19 cellular contexts compared by ENCODE assay signal in the genomic region with DNA sequence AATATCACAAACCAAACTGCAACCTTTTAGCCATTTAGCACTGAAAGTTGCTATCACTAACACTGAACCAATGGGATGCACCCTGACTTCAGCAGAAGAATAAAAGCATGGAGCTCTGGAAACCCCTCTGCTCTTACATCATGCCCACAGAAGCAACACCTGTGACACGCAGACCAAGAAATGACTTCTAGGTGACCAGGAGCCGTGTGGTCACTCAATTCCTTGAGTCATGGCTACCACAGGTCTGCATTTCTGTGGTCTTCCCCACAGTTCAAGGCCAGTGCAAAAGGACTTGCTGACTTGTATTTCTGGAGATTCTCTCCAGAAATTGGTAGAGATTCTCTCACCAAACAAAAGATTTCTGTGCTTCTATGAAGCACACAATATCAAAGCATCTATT. TPM values are rescaled to one million over a fixed set of nuclear protein-coding genes. Genes with fewer than 3 reads are reported as not detected.
A peak's percentile ranks its signal among the peaks of the same experiment; 100 is the strongest.
DNase-seq lines count a peak whose midpoint lies in the region; ATAC-seq, FAIRE-seq and TF ChIP-seq lines count a peak whose summit lies in the region.
"Had no signal": no experiment of that assay in that cellular context is flagged by ENCODE, and none has a peak within 500 bp of the region (broad histone marks: within the 10 kb centered on the region; RNA-seq: fewer than 3 reads in every experiment).

No MANE protein-coding gene starts in this region.

- TF ChIP-seq EP300 in K562 (IDR thresholded peaks at IDR 0.05; ENCODE audit: low read length), result no peak

- H3K27ac ChIP-seq in A673 (ENCODE audit: low read depth, low read length, poor library complexity, severe bottlenecking) (peak overlapping the region; percentile 94), KMS-11 (peak overlapping the region; percentile 93), K562 (ENCODE audit: extremely low read depth, low read depth, low read length) (no peak overlapping the region), body of pancreas (no peak overlapping the region)
- H3K27ac ChIP-seq: RWPE1 had no signal

- H2AFZ ChIP-seq in KMS-11 (ENCODE audit: low read depth), result no peak overlapping the region
- H2AFZ ChIP-seq in K562 (ENCODE audit: low read depth, low read length), result no peak overlapping the region

- POLR2A ChIA-PET in A673 (lab: Charles Lee; ENCODE audit: low non-redundant PET), result no interaction called here
- POLR2A ChIA-PET in K562 (lab: Yijun Ruan, JAX), result no interaction called here

- DNase-seq in A673 (ENCODE audit: low spot score) (no peak), K562 (ENCODE audit: extremely low read depth in 1 of 4, low spot score in 3 of 4) (no peak), memory B cell (ENCODE audit: low spot score in 2 of 2) (no peak), ureter (ENCODE audit: low spot score) (no peak), body of pancreas (no peak)
- DNase-seq: EL, NCI-H1417 treated with DMSO at 0.1 percent for 48 hours, NCI-H2029, NCI-H2171, NCI-H446 had no signal

- H3K4me2 ChIP-seq in KMS-11, result peak overlapping the region; percentile 92
- H3K4me2 ChIP-seq in K562 (ENCODE audit: insufficient read depth, low read length), result no peak overlapping the region

- BruUV-seq in A673 (replicated peaks; lab: Mats Ljungman, UMichigan) (no TSS peak), K562 (replicated peaks; lab: Mats Ljungman, UMichigan) (no TSS peak)

- H3K79me2 ChIP-seq in KMS-11 (ENCODE audit: insufficient read depth, low read depth) (peaks cover 25% of the 10 kb centered on the region; the same call in 1 of the 2 replicates), K562 (ENCODE audit: control insufficient read depth, insufficient read depth, low read length) (no peaks in the 10 kb centered on the region)

- H3K4me1 ChIP-seq in A673 (ENCODE audit: insufficient read depth, low read length, poor library complexity, severe bottlenecking), result peaks cover 93% of the 10 kb centered on the region
- peaks cover 81% of the 10 kb centered on the region for H3K4me1 ChIP-seq in KMS-11 (ENCODE audit: low read depth, poor library complexity, severe bottlenecking)
- peaks cover 0 to 7% of the 10 kb centered on the region in 2 experiments; a peak in 2 of 5 replicates for H3K4me1 ChIP-seq in K562 (replicated peaks in 1 of 2; ENCODE audit: control insufficient read depth in 2 of 2, insufficient read depth in 2 of 2, low read length in 2 of 2)
- H3K4me1 ChIP-seq in body of pancreas, result peaks cover 25% of the 10 kb centered on the region
- H3K4me1 ChIP-seq: HAP-1 had no signal

- H3K27ac Mint-ChIP-seq in memory B cell, result peak overlapping the region; percentile 89

- peaks cover 42% of the 10 kb centered on the region for H3K4me1 Mint-ChIP-seq in memory B cell

- peaks cover 5% of the 10 kb centered on the region for H3K36me3 Mint-ChIP-seq in memory B cell
- H3K36me3 Mint-ChIP-seq: CD14-positive monocyte, IgD-negative memory B cell had no signal

- no peak for ATAC-seq in K562
- ATAC-seq in memory B cell (ENCODE audit: low read depth), result no peak
- ATAC-seq in body of pancreas, result no peak
- ATAC-seq in GM21528 (IDR thresholded peaks at IDR 0.05; ENCODE audit: low FRiP score, unreplicated experiment), result no peak
- no peak for ATAC-seq in GM18520 (IDR thresholded peaks at IDR 0.05; ENCODE audit: unreplicated experiment)

- H3K9ac ChIP-seq in KMS-11 (peak overlapping the region; percentile 67; the same call in 1 of the 2 replicates), K562 (ENCODE audit: insufficient read depth in 1 of 2, low read depth in 2 of 2, low read length in 2 of 2) (no peak overlapping the region)

- no peak for FAIRE-seq in K562 (lab: Jason Lieb, UNC)
- FAIRE-seq: A204.1, HTR-8/SVneo had no signal

- in situ Hi-C loops in K562 (cut with MboI), result no loop called here

- 0% methylated on average over 2 of the region's 2 CpGs for WGBS in K562 (ENCODE audit: insufficient coverage, low coverage, missing lambda C conversion rate)
- WGBS in body of pancreas, 2 donors, result 39 to 67% methylated on average over 2 of the region's 2 CpGs

- no peaks in the 10 kb centered on the region for H3K9me1 ChIP-seq in K562 (ENCODE audit: control insufficient read depth, insufficient read depth, low read length)

- H3K9me3 ChIP-seq in A673 (ENCODE audit: low read depth, low read length, poor library complexity, severe bottlenecking) (no peaks in the 10 kb centered on the region), K562 (replicated peaks; ENCODE audit: control insufficient read depth, insufficient read depth, low read depth, low read length) (no peaks in the 10 kb centered on the region), body of pancreas (no peaks in the 10 kb centered on the region)
- H3K9me3 ChIP-seq: HAP-1 had no signal

- H3K4me3 Mint-ChIP-seq in memory B cell, result no peak overlapping the region
- H3K4me3 Mint-ChIP-seq: IgD-negative memory B cell had no signal

- TF ChIP-seq POLR2A in K562 (conservative IDR thresholded peaks at IDR 0.05), result no peak
- no peak for TF ChIP-seq POLR2A in body of pancreas (IDR thresholded peaks at IDR 0.05)

- no peak for TF ChIP-seq RAD21 in K562 (CRISPR knock-in tag; conservative IDR thresholded peaks at IDR 0.05 in 1 of 2, IDR thresholded peaks at IDR 0.05 in 1 of 2)

- H3K27me3 ChIP-seq in A673 (replicated peaks; ENCODE audit: insufficient read depth, low read depth, low read length, poor library complexity), result no peaks in the 10 kb centered on the region
- H3K27me3 ChIP-seq in KMS-11 (ENCODE audit: insufficient read depth, low read depth), result no peaks in the 10 kb centered on the region
- H3K27me3 ChIP-seq in K562 (ENCODE audit: control insufficient read depth in 2 of 2, insufficient read depth in 2 of 2, low read length in 2 of 2), result peaks cover 11 to 17% of the 10 kb centered on the region in 2 experiments
- H3K27me3 ChIP-seq in body of pancreas, result no peaks in the 10 kb centered on the region

- intact Hi-C loops in A673 (cut with micrococcal nuclease; ENCODE audit: unreplicated experiment), result no loop called here
- intact Hi-C loops in K562 (cut with micrococcal nuclease), result no loop called here
- intact Hi-C loops in body of pancreas (cut with DNase I), result no loop called here

- H3K4me3 ChIP-seq in A673 (ENCODE audit: low read depth, low read length, poor library complexity, severe bottlenecking) (no peak overlapping the region), KMS-11 (IDR thresholded peaks at IDR 0.05; ENCODE audit: insufficient read depth, low read depth, low read length) (no peak overlapping the region), K562 (no peak overlapping the region), body of pancreas (no peak overlapping the region)
- H3K4me3 ChIP-seq: HAP-1 had no signal

- H3K36me3 ChIP-seq in A673 (ENCODE audit: insufficient read depth, low read length, poor library complexity, severe bottlenecking) (no peaks in the 10 kb centered on the region), KMS-11 (ENCODE audit: insufficient read depth) (no peaks in the 10 kb centered on the region), K562 (ENCODE audit: control insufficient read depth, insufficient read depth, low read length) (no peaks in the 10 kb centered on the region), body of pancreas (replicated peaks in 1 of 2; ENCODE audit: insufficient read depth in 1 of 2, low read depth in 2 of 2) (no peaks in the 10 kb centered on the region)
- H3K36me3 ChIP-seq: HAP-1 had no signal

- peaks cover 4% of the 10 kb centered on the region for H3K9me3 Mint-ChIP-seq in memory B cell

- TF ChIP-seq CTCF in A673 (conservative IDR thresholded peaks at IDR 0.05; ENCODE audit: low read depth, low read length) (no peak), KMS-11 (conservative IDR thresholded peaks at IDR 0.05; ENCODE audit: low read depth, low read length) (no peak), K562 (IDR thresholded peaks at IDR 0.05 in 2 of 3, conservative IDR thresholded peaks at IDR 0.05 in 1 of 3; ENCODE audit: insufficient read depth in 2 of 3, low read depth in 1 of 3, low read length in 3 of 3) (no peak), body of pancreas (IDR thresholded peaks at IDR 0.05) (no peak)

- CTCF ChIA-PET in A673 (lab: Charles Lee), result no interaction called here
- CTCF ChIA-PET in K562 (lab: Yijun Ruan, JAX; ENCODE audit: low intra/inter-chr PET ratio), result no interaction called here

- H4K20me1 ChIP-seq in KMS-11 (ENCODE audit: insufficient read depth) (no peaks in the 10 kb centered on the region), K562 (replicated peaks; ENCODE audit: control insufficient read depth, insufficient read depth, low read length) (no peaks in the 10 kb centered on the region)

- peaks cover 14% of the 10 kb centered on the region for H3K27me3 Mint-ChIP-seq in memory B cell

TF ChIP-seq in K562, 482 proteins besides CTCF, POLR2A, EP300 and RAD21 (continues in another document):
- TF ChIP-seq NBN (IDR thresholded peaks at IDR 0.05; ENCODE audit: low read depth) (no peak), ZNF551 (CRISPR knock-in tag; IDR thresholded peaks at IDR 0.05) (no peak), FOXJ3 (CRISPR knock-in tag; IDR thresholded peaks at IDR 0.05) (0 out of 2 replicates have a peak, but pooled peaks have one; percentile 31)

RNA-seq across cellular contexts. Expression of gene NRCAM, which starts 38.3 kb away (rescaled TPM):
- total RNA-seq in A673 (2021) (43.4 and 45.7 TPM in 2 replicates), K562 (2014; rRNA removed) (0.04 and 0.14 TPM in 2 replicates), K562 (2014; rRNA removed; fragmentation: Illumina TruSeq; extraction: Trizol) (0.15 and 0.32 TPM in 2 replicates), K562 (2015; rRNA removed; fragmentation: Illumina TruSeq; extraction: Trizol) (0.07 TPM in 1 of 2 replicates, not detected in the other), K562 (2021) (0.13 and 0.20 TPM in 2 replicates), ureter (3.6 TPM), body of pancreas (10 to 100 TPM; 39.4 to 49.8 TPM)
- total RNA-seq in K562 (2011; cell fraction: chromatin; rRNA removed; ENCODE audit: low replicate concordance), result 0.23 and 0.28 TPM in 2 replicates
- 0.17 TPM in 1 of 2 replicates, not detected in the other for total RNA-seq in K562 (2011; cell fraction: nucleolus; rRNA removed)
- 0.44 TPM in 1 of 2 replicates, not detected in the other for total RNA-seq in K562 (2011; cell fraction: nucleoplasm; rRNA removed)
- polyA plus RNA-seq in K562 (2011; rRNA removed) (0.08 and 0.54 TPM in 2 replicates), K562 (2014; fragmentation: Illumina TruSeq; extraction: Trizol) (0.03 and 0.07 TPM in 2 replicates), K562 (2014; fragmentation: Nextera tagmentation; extraction: Ambion mirVana) (under 1 TPM in 1 of 2 experiments, not detected in 1; 0.11 TPM), K562 (2014; rRNA removed) (0.03 TPM in 1 of 2 replicates, not detected in the other)
- 0.03 and 0.33 TPM in 2 replicates for polyA plus RNA-seq in K562 (2011; cell fraction: cytosol; rRNA removed)
- 0.10 and 0.27 TPM in 2 replicates for polyA plus RNA-seq in K562 (2011; cell fraction: nucleus; rRNA removed)
- 0.07 and 0.47 TPM in 2 replicates for polyA plus RNA-seq in K562 (2012)
- polyA minus RNA-seq in K562 (2011; rRNA and poly(A)+ RNA removed), result 0.30 and 1.0 TPM in 2 replicates
- 0.38 TPM in 1 of 2 replicates, not detected in the other for polyA minus RNA-seq in K562 (2011; cell fraction: cytosol; rRNA and poly(A)+ RNA removed)
- 0.11 and 0.27 TPM in 2 replicates for polyA minus RNA-seq in K562 (2011; cell fraction: nucleus; rRNA and poly(A)+ RNA removed)
- polyA plus RNA-seq: CD14-positive monocyte had no signal

Comparison
In these comparisons a context has a peak if more than half of its experiments do, and no peak if none do; other contexts are left out.
1. H3K27ac ChIP-seq: peak in A673 (single experiment) and KMS-11 (single experiment); none in K562 (single experiment) and body of pancreas (0 of 4).